Comparison of ENCODE assay signal across 10 cellular contexts in genomic region chr10:92544296-92544695, GRCh38. TPM values are rescaled to one million over a fixed set of nuclear protein-coding genes. Genes with fewer than 3 reads are reported as not detected.
A peak's percentile ranks its signal among the peaks of the same experiment; 100 is the strongest.
DNase-seq lines count a peak whose midpoint lies in the region; ATAC-seq and TF ChIP-seq lines count a peak whose summit lies in the region.
"Had no signal": no experiment of that assay in that cellular context is flagged by ENCODE, and none has a peak within 500 bp of the region (broad histone marks: within the 10 kb centered on the region; RNA-seq: fewer than 3 reads in every experiment).

No MANE protein-coding gene starts in this region.

- WGBS in SK-N-SH (ENCODE audit: low lambda C conversion rate): 81% methylated on average over 3 of the region's 3 CpGs

- H3K27ac ChIP-seq in SK-N-SH (ENCODE audit: low read depth in 2 of 2, low read length in 1 of 2): no peak overlapping the region

- peak; percentile 25 for DNase-seq in SK-N-SH
- DNase-seq in NCI-H187 (lab: John Stamatoyannopoulos, UW): peak; percentile 12 to 29
- DNase-seq in naive B cell: peak; percentile 17
- no peak for DNase-seq in HK-2 (ENCODE audit: unreplicated experiment)
- no peak for DNase-seq in NCI-H2081 treated with DMSO at 0.1 percent for 48 hours (lab: John Stamatoyannopoulos, UW)
- DNase-seq: NCI-H1092 treated with DMSO at 0.1 percent for 48 hours had no signal

- H3K9me3 Mint-ChIP-seq in activated T-helper 17 cell treated with anti-CD3 and anti-CD28 coated beads, Interleukin-2, amount 50 U/mL, for 72 hours: no peaks in the 10 kb centered on the region
- H3K9me3 Mint-ChIP-seq in naive B cell: no peaks in the 10 kb centered on the region

- no peak for TF ChIP-seq CTCF in SK-N-SH (IDR thresholded peaks at IDR 0.05)

- peaks cover 20% of the 10 kb centered on the region for H3K4me1 Mint-ChIP-seq in activated T-helper 17 cell treated with anti-CD3 and anti-CD28 coated beads, Interleukin-2, amount 50 U/mL, for 72 hours
- H3K4me1 Mint-ChIP-seq in naive B cell: peaks cover 21 to 36% (median 23%) of the 10 kb centered on the region in 3 donors

- POLR2A ChIA-PET in SK-N-SH (lab: Yijun Ruan, JAX): no interaction called here

- H3K36me3 ChIP-seq in SK-N-SH (replicated peaks in 1 of 2; ENCODE audit: control insufficient read depth in 1 of 2, insufficient read depth in 2 of 2, low read length in 1 of 2): peaks cover 0 to 17% of the 10 kb centered on the region in 2 experiments

- peaks cover 13% of the 10 kb centered on the region for H4K20me1 ChIP-seq in SK-N-SH (ENCODE audit: insufficient read depth)

- no peak overlapping the region for H2AFZ ChIP-seq in SK-N-SH (ENCODE audit: low read depth)

- H3K27me3 ChIP-seq in SK-N-SH (ENCODE audit: insufficient read depth): no peaks in the 10 kb centered on the region

- H3K9me3 ChIP-seq in SK-N-SH: no peaks in the 10 kb centered on the region

- peak overlapping the region; percentile 15 for H3K27ac Mint-ChIP-seq in activated T-helper 17 cell treated with anti-CD3 and anti-CD28 coated beads, Interleukin-2, amount 50 U/mL, for 72 hours
- H3K27ac Mint-ChIP-seq in naive B cell: peak overlapping the region in 2 of 6 donors; percentile 30 to 75

- no peak overlapping the region for H3K9ac ChIP-seq in SK-N-SH

- H3K79me2 ChIP-seq in SK-N-SH (ENCODE audit: insufficient read depth): peaks cover 71% of the 10 kb centered on the region

- ATAC-seq in SK-N-SH treated with all-trans-retinoic acid at 6 μM for 48 hours (no peak), naive B cell (ENCODE audit: low read depth in 2 of 2) (peak; percentile 64 to 78), HG03045 (IDR thresholded peaks at IDR 0.05; ENCODE audit: unreplicated experiment) (no peak)
- ATAC-seq in activated T-helper 17 cell treated with anti-CD3 and anti-CD28 coated beads, Interleukin-2, amount 50 U/mL, for 72 hours (replicated peaks): peak; percentile 75

- H3K4me2 ChIP-seq in SK-N-SH: no peak overlapping the region

- peaks cover 13% of the 10 kb centered on the region for H3K36me3 Mint-ChIP-seq in activated T-helper 17 cell treated with anti-CD3 and anti-CD28 coated beads, Interleukin-2, amount 50 U/mL, for 72 hours (ENCODE audit: low read depth)
- peaks cover 0 to 12% of the 10 kb centered on the region in 2 donors for H3K36me3 Mint-ChIP-seq in naive B cell

- peaks cover 3 to 10% of the 10 kb centered on the region in 2 experiments; a peak in 3 of 4 replicates for H3K4me1 ChIP-seq in SK-N-SH (ENCODE audit: control insufficient read depth in 1 of 2, insufficient read depth in 2 of 2, low read depth in 1 of 2, low read length in 1 of 2)

- no peaks in the 10 kb centered on the region for H3F3A ChIP-seq in SK-N-SH (replicated peaks; ENCODE audit: insufficient read depth)

- no peaks in the 10 kb centered on the region for H3K9me2 ChIP-seq in SK-N-SH

- no peak for TF ChIP-seq RAD21 in SK-N-SH (IDR thresholded peaks at IDR 0.05; ENCODE audit: low read length)

- no peak for TF ChIP-seq EP300 in SK-N-SH (IDR thresholded peaks at IDR 0.05; ENCODE audit: borderline replicate concordance in 1 of 2, low read depth in 1 of 2, low read length in 1 of 2)

- peak overlapping the region; percentile 7 for H3K4me3 Mint-ChIP-seq in activated T-helper 17 cell treated with anti-CD3 and anti-CD28 coated beads, Interleukin-2, amount 50 U/mL, for 72 hours
- no peak overlapping the region for H3K4me3 Mint-ChIP-seq in naive B cell

- CTCF ChIA-PET in SK-N-SH (lab: Yijun Ruan, JAX): interaction anchor here (3.1 to 4.2 kb wide), 2 partner anchors 27 to 30 kb away, joined by 12 to 20 read pairs; partner anchors contain the start of gene IDE

- H3K27me3 Mint-ChIP-seq in activated T-helper 17 cell treated with anti-CD3 and anti-CD28 coated beads, Interleukin-2, amount 50 U/mL, for 72 hours: no peaks in the 10 kb centered on the region
- no peaks in the 10 kb centered on the region for H3K27me3 Mint-ChIP-seq in naive B cell

- no peak overlapping the region for H3K4me3 ChIP-seq in SK-N-SH (ENCODE audit: low read depth in 2 of 2, low read length in 1 of 2)
- H3K4me3 ChIP-seq: skin epidermis had no signal

TF ChIP-seq in SK-N-SH, 30 proteins besides CTCF, POLR2A, EP300 and RAD21 (continues in another document):
- TF ChIP-seq NFIC (IDR thresholded peaks at IDR 0.05; ENCODE audit: borderline replicate concordance) (no peak), TEAD4 (IDR thresholded peaks at IDR 0.05; ENCODE audit: borderline replicate concordance, insufficient read depth) (no peak), NRF1 (IDR thresholded peaks at IDR 0.05; ENCODE audit: low read depth, low read length) (no peak), PBX3 (IDR thresholded peaks at IDR 0.05) (no peak), POLR2AphosphoS5 (IDR thresholded peaks at IDR 0.05; ENCODE audit: low read depth, low read length) (no peak), TCF12 (IDR thresholded peaks at IDR 0.05) (no peak), SIN3A (IDR thresholded peaks at IDR 0.05; ENCODE audit: borderline replicate concordance, low read depth, low read length) (no peak), SMC3 (IDR thresholded peaks at IDR 0.05; ENCODE audit: low read depth, low read length) (no peak), CHD2 (IDR thresholded peaks at IDR 0.05; ENCODE audit: low read length, partially characterized antibody) (no peak)

TF ChIP-seq in SK-N-SH treated with all-trans-retinoic acid at 6 μM for 48 hours, 23 proteins besides CTCF, POLR2A, EP300 and RAD21:
- TF ChIP-seq ARNTL (CRISPR knock-in tag; IDR thresholded peaks at IDR 0.05; ENCODE audit: borderline replicate concordance, low read depth): no peak
- TF ChIP-seq ZNF8 (CRISPR knock-in tag; IDR thresholded peaks at IDR 0.05): no peak
- no peak for TF ChIP-seq ESRRG (CRISPR knock-in tag; IDR thresholded peaks at IDR 0.05)
- TF ChIP-seq RARB (CRISPR knock-in tag; IDR thresholded peaks at IDR 0.05): no peak

RNA-seq across cellular contexts. Expression of gene IDE, which starts 29.6 kb away (rescaled TPM):
- polyA plus RNA-seq in SK-N-SH (2012; rRNA removed) (9.3 and 11.7 TPM in 2 replicates), naive B cell (ENCODE audit: low read depth in 6 of 6) (10 to 100 TPM in 3 of 6 donors, 1 to 10 TPM in 3; 2.1 to 11.7 (median 10.1) TPM)
- polyA plus RNA-seq in SK-N-SH (2012; cell fraction: cytosol; rRNA removed): 10.5 and 11.6 TPM in 2 replicates
- polyA plus RNA-seq in SK-N-SH (2012; cell fraction: nucleus; rRNA removed): 9.6 and 20.4 TPM in 2 replicates
- 10 to 100 TPM; 13.4 to 33.6 TPM for total RNA-seq in activated T-helper 17 cell treated with anti-CD3 and anti-CD28 coated beads, Interleukin-2, amount 50 U/mL, for 72 hours

RNA-seq across cellular contexts. Expression of gene KIF11, which starts 48.6 kb away (rescaled TPM):
- polyA plus RNA-seq in SK-N-SH (2012; rRNA removed) (3.8 and 4.0 TPM in 2 replicates), naive B cell (ENCODE audit: low read depth in 6 of 6) (1 to 10 TPM in 1 of 6 donors, under 1 TPM in 4, not detected in 1; 0.41 to 1.1 (median 0.60) TPM)
- polyA plus RNA-seq in SK-N-SH (2012; cell fraction: cytosol; rRNA removed): 7.0 and 7.9 TPM in 2 replicates
- polyA plus RNA-seq in SK-N-SH (2012; cell fraction: nucleus; rRNA removed): 1.8 and 3.7 TPM in 2 replicates
- 10 to 100 TPM; 54.2 to 64.1 TPM for total RNA-seq in activated T-helper 17 cell treated with anti-CD3 and anti-CD28 coated beads, Interleukin-2, amount 50 U/mL, for 72 hours

Comparison
In these comparisons a context has a peak if more than half of its experiments do, and no peak if none do; other contexts are left out.
1. DNase-seq: peak in SK-N-SH (single experiment), NCI-H187 (2 of 2) and naive B cell (single experiment); none in HK-2 (single experiment) and NCI-H2081 treated with DMSO at 0.1 percent for 48 hours (single experiment).
2. ATAC-seq: peak in activated T-helper 17 cell treated with anti-CD3 and anti-CD28 coated beads, Interleukin-2, amount 50 U/mL, for 72 hours (single experiment) and naive B cell (2 of 2); none in SK-N-SH treated with all-trans-retinoic acid at 6 μM for 48 hours (single experiment) and HG03045 (single experiment).